In genomic region chrX:45743081-45743533, GRCh38 we compare ENCODE assay signal across 10 cellular contexts.
DNase-seq lines count a peak whose midpoint lies in the region; TF ChIP-seq lines count a peak whose summit lies in the region.
"Had no signal": no experiment of that assay in that cellular context is flagged by ENCODE, and none has a peak within 500 bp of the region (broad histone marks: within the 10 kb centered on the region; RNA-seq: fewer than 3 reads in every experiment).

No MANE protein-coding gene starts in this region.

- TF ChIP-seq CTCF in GM12873 (IDR thresholded peaks at IDR 0.05; ENCODE audit: insufficient read depth, low read depth, low read length, missing control alignments) (peak; percentile 27), fibroblast of lung (conservative IDR thresholded peaks at IDR 0.05 in 1 of 2, IDR thresholded peaks at IDR 0.05 in 1 of 2; ENCODE audit: low read depth in 1 of 2, low read length in 2 of 2) (peak; percentile 15 to 16)

- no peak overlapping the region for H3K4me2 ChIP-seq in fibroblast of lung (ENCODE audit: extremely low read depth, insufficient read depth, low read length)

- H3K27ac ChIP-seq in fibroblast of lung (ENCODE audit: insufficient read depth, low read length): peak overlapping the region; percentile 26

- H3K4me1 ChIP-seq in fibroblast of lung (ENCODE audit: control insufficient read depth, extremely low read depth, insufficient read depth, low read length): peaks cover 2% of the 10 kb centered on the region

- H3K9me3 ChIP-seq in fibroblast of lung (ENCODE audit: control insufficient read depth, insufficient read depth, low read depth, low read length): no peaks in the 10 kb centered on the region

- peaks cover 9% of the 10 kb centered on the region for H3K36me3 ChIP-seq in fibroblast of lung (ENCODE audit: control insufficient read depth, insufficient read depth, low read length)

- H2AFZ ChIP-seq in fibroblast of lung (ENCODE audit: low read length): no peak overlapping the region

- no peak overlapping the region for H3K4me3 ChIP-seq in fibroblast of lung (replicated peaks in 1 of 4; ENCODE audit: control extremely low read depth in 1 of 4, insufficient read depth in 1 of 4, low read depth in 3 of 4, low read length in 4 of 4)

- no peak overlapping the region for H3K9ac ChIP-seq in fibroblast of lung (ENCODE audit: insufficient read depth, low read length)

- H3K79me2 ChIP-seq in fibroblast of lung (ENCODE audit: control insufficient read depth, insufficient read depth, low read length): peaks cover 18% of the 10 kb centered on the region

- in situ Hi-C loops in ACHN (cut with HindIII; ENCODE audit: low pct_ligation_motif_present, low pct_unique_long_range_greater_than_20kb, low sequenced_read_pairs): no loop called here

- H3K27me3 ChIP-seq in fibroblast of lung (ENCODE audit: control insufficient read depth, insufficient read depth, low read length): no peaks in the 10 kb centered on the region

- H4K20me1 ChIP-seq in fibroblast of lung (ENCODE audit: control insufficient read depth, extremely low read depth, insufficient read depth, low read length): no peaks in the 10 kb centered on the region

- DNase-seq in ACHN (peak; percentile 43), RPMI8226 (peak; percentile 8), fibroblast of lung (ENCODE audit: low read depth in 2 of 2) (peak; percentile 42 to 65), CD1c-positive myeloid dendritic cell (ENCODE audit: extremely low spot score) (no peak), NCI-H446 (lab: John Stamatoyannopoulos, UW) (no peak), 8988T (no peak), NCI-H1436 treated with DMSO at 0.1 percent for 48 hours (lab: John Stamatoyannopoulos, UW) (no peak)
- DNase-seq: aorta, Right ventricle myocardium superior had no signal

Comparison
In these comparisons a context has a peak if more than half of its experiments do, and no peak if none do; other contexts are left out.
1. DNase-seq: peak in ACHN (single experiment), RPMI8226 (single experiment) and fibroblast of lung (2 of 2); none in CD1c-positive myeloid dendritic cell (single experiment), NCI-H446 (0 of 2), 8988T (single experiment) and NCI-H1436 treated with DMSO at 0.1 percent for 48 hours (single experiment).